ENCODE assay signal across 16 cellular contexts in the genomic region with DNA sequence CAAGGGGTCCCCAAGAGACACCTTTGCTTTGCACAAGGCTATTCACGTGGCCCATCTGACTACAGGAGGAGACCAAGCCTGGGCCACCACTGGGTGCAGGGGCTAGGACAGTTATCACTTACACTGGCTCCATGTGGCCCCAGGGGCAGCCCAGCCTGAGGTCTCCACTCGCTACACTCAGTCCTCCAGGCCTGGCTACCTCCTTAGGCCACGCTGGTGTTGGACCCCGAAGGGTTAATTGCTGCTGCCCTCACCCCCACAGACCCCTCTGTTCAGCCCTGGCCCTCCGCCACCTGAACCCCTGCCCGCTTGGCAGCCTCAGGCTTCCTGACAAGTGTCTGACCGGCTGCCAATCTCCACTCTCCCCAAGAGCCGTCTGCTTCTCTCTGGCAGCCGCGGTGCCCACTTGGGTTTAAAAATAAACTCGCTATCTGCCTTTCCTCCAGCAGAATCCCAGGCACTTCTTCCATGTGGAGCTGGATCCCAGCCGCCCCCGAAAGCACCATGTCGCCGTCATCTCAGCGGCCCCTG. TPM values are rescaled to one million over a fixed set of nuclear protein-coding genes. Genes with fewer than 3 reads are reported as not detected.
A peak's percentile ranks its signal among the peaks of the same experiment; 100 is the strongest.
DNase-seq lines count a peak whose midpoint lies in the region; ATAC-seq and TF ChIP-seq lines count a peak whose summit lies in the region.
"Had no signal": no experiment of that assay in that cellular context is flagged by ENCODE, and none has a peak within 500 bp of the region (broad histone marks: within the 10 kb centered on the region; RNA-seq: fewer than 3 reads in every experiment).

No MANE protein-coding gene starts in this region.

- CTCF ChIA-PET in activated naive CD4-positive, alpha-beta T cell treated with anti-CD3 and anti-CD28 coated beads, Interleukin-2, amount 10 ng/mL, durations not matched to agents 7 days and 5 days (lab: Charles Lee): no interaction called here

- ATAC-seq in gastroesophageal sphincter (no peak), GM18505 (IDR thresholded peaks at IDR 0.05; ENCODE audit: unreplicated experiment) (no peak)
- ATAC-seq: foreskin keratinocyte had no signal

- H3K27ac ChIP-seq in gastroesophageal sphincter (peak overlapping the region in 3 of 4 donors; percentile 25 to 56 (median 40)), uterus (peak overlapping the region; percentile 51 to 55)
- H3K27ac ChIP-seq: foreskin keratinocyte had no signal

- H3K9me3 Mint-ChIP-seq in nephron: no peaks in the 10 kb centered on the region
- H3K9me3 Mint-ChIP-seq in activated naive CD4-positive, alpha-beta T cell treated with anti-CD3 and anti-CD28 coated beads, Interleukin-2, amount 10 ng/mL, durations not matched to agents 7 days and 5 days: no peaks in the 10 kb centered on the region
- H3K9me3 Mint-ChIP-seq: stimulated activated naive CD8-positive, alpha-beta T cell treated with anti-CD3 and anti-CD28 coated beads, Interleukin-15, Interleukin-2, amounts not matched to agents 100 ng/mL and 50 ng/mL, for 24 hours had no signal

- peak; percentile 42 to 48 for DNase-seq in NCI-H524 (lab: John Stamatoyannopoulos, UW)
- no peak for DNase-seq in NCI-H524 treated with DMSO at 0.1 percent for 48 hours (lab: John Stamatoyannopoulos, UW)
- no peak for DNase-seq in uterus
- no peak for DNase-seq in activated naive CD4-positive, alpha-beta T cell treated with anti-CD3 and anti-CD28 coated beads, Interleukin-2, amount 10 ng/mL, durations not matched to agents 7 days and 5 days
- DNase-seq in dedifferentiated amniotic fluid mesenchymal stem cell (ENCODE audit: extremely low spot score): no peak
- DNase-seq: activated CD4-positive, alpha-beta T cell treated with anti-CD3 and anti-CD28 coated beads for 1 hour; activated CD8-positive, alpha-beta memory T cell treated with anti-CD3 and anti-CD28 coated beads, Interleukin-2, amount 50 U/mL, for 4 hours; activated naive CD4-positive, alpha-beta T cell treated with Interleukin-2 at 50 U/mL for 16 hours; foreskin keratinocyte; GF-D8; Karpas-422; NCI-H187 had no signal

- H3K27me3 Mint-ChIP-seq in nephron (ENCODE audit: low read depth): peaks cover 18% of the 10 kb centered on the region
- peaks cover 44% of the 10 kb centered on the region for H3K27me3 Mint-ChIP-seq in activated naive CD4-positive, alpha-beta T cell treated with anti-CD3 and anti-CD28 coated beads, Interleukin-2, amount 10 ng/mL, durations not matched to agents 7 days and 5 days
- H3K27me3 Mint-ChIP-seq: stimulated activated naive CD8-positive, alpha-beta T cell treated with anti-CD3 and anti-CD28 coated beads, Interleukin-15, Interleukin-2, amounts not matched to agents 100 ng/mL and 50 ng/mL, for 24 hours had no signal

- TF ChIP-seq POLR2A in gastroesophageal sphincter (IDR thresholded peaks at IDR 0.05) (no peak), uterus (IDR thresholded peaks at IDR 0.05) (no peak), GM18505 (IDR thresholded peaks at IDR 0.05; ENCODE audit: borderline replicate concordance, extremely low read depth, insufficient read depth, insufficient read length) (no peak)

- H3K36me3 ChIP-seq in gastroesophageal sphincter: no peaks in the 10 kb centered on the region
- H3K36me3 ChIP-seq in uterus: no peaks in the 10 kb centered on the region

- H3K4me1 ChIP-seq in gastroesophageal sphincter (peaks cover 0 to 42% (median 11%) of the 10 kb centered on the region in 3 donors), uterus (peaks cover 0 to 10% of the 10 kb centered on the region in 2 donors)
- H3K4me1 ChIP-seq: foreskin keratinocyte had no signal

- H3K4me1 Mint-ChIP-seq in nephron: peaks cover 27% of the 10 kb centered on the region
- no peaks in the 10 kb centered on the region for H3K4me1 Mint-ChIP-seq in activated naive CD4-positive, alpha-beta T cell treated with anti-CD3 and anti-CD28 coated beads, Interleukin-2, amount 10 ng/mL, durations not matched to agents 7 days and 5 days

- H3K27me3 ChIP-seq in gastroesophageal sphincter: no peaks in the 10 kb centered on the region
- no peaks in the 10 kb centered on the region for H3K27me3 ChIP-seq in uterus
- H3K27me3 ChIP-seq: foreskin keratinocyte had no signal

- intact Hi-C loops in uterus (cut with DNase I; ENCODE audit: low total_unique reads): no loop called here

- peak overlapping the region in 2 of 3 experiments; percentile 12 to 28 for H3K27ac Mint-ChIP-seq in nephron
- H3K27ac Mint-ChIP-seq in activated naive CD4-positive, alpha-beta T cell treated with anti-CD3 and anti-CD28 coated beads, Interleukin-2, amount 10 ng/mL, durations not matched to agents 7 days and 5 days: no peak overlapping the region
- H3K27ac Mint-ChIP-seq: stimulated activated naive CD8-positive, alpha-beta T cell treated with anti-CD3 and anti-CD28 coated beads, Interleukin-15, Interleukin-2, amounts not matched to agents 100 ng/mL and 50 ng/mL, for 24 hours had no signal

- H3K4me3 ChIP-seq in gastroesophageal sphincter (no peak overlapping the region), uterus (no peak overlapping the region)

- H3K4me3 Mint-ChIP-seq in nephron: no peak overlapping the region
- H3K4me3 Mint-ChIP-seq in activated naive CD4-positive, alpha-beta T cell treated with anti-CD3 and anti-CD28 coated beads, Interleukin-2, amount 10 ng/mL, durations not matched to agents 7 days and 5 days: no peak overlapping the region
- H3K4me3 Mint-ChIP-seq: stimulated activated naive CD8-positive, alpha-beta T cell treated with anti-CD3 and anti-CD28 coated beads, Interleukin-15, Interleukin-2, amounts not matched to agents 100 ng/mL and 50 ng/mL, for 24 hours had no signal

- TF ChIP-seq CTCF in gastroesophageal sphincter (IDR thresholded peaks at IDR 0.05) (no peak), nephron (IDR thresholded peaks at IDR 0.05; ENCODE audit: unreplicated experiment in 3 of 3) (no peak), uterus (IDR thresholded peaks at IDR 0.05) (no peak)

- WGBS in gastroesophageal sphincter (ENCODE audit: low coverage in 1 of 2), 2 donors: 13% methylated on average over 11 of the region's 16 CpGs; no CpG with 5 or more reads in 1 of the 2 donors

- H3K36me3 Mint-ChIP-seq in nephron (ENCODE audit: low read depth): no peaks in the 10 kb centered on the region
- H3K36me3 Mint-ChIP-seq in activated naive CD4-positive, alpha-beta T cell treated with anti-CD3 and anti-CD28 coated beads, Interleukin-2, amount 10 ng/mL, durations not matched to agents 7 days and 5 days: no peaks in the 10 kb centered on the region

- TF ChIP-seq EP300 in gastroesophageal sphincter (IDR thresholded peaks at IDR 0.05): no peak

- H3K9me3 ChIP-seq in gastroesophageal sphincter: no peaks in the 10 kb centered on the region
- no peaks in the 10 kb centered on the region for H3K9me3 ChIP-seq in uterus

RNA-seq across cellular contexts. Expression of a gene that starts 27.8 kb away (rescaled TPM):
- total RNA-seq in gastroesophageal sphincter: 1 to 10 TPM in 3 of 4 donors, under 1 TPM in 1; 0.10 to 4.2 (median 1.3) TPM
- 1 to 10 TPM; 1.2 to 5.5 (median 2.1) TPM for total RNA-seq in uterus

RNA-seq across cellular contexts. Expression of a gene that starts 43.5 kb away (rescaled TPM):
- total RNA-seq in gastroesophageal sphincter: 10 to 100 TPM; 28.2 to 78.3 (median 44.5) TPM
- total RNA-seq in uterus: 10 to 100 TPM; 10.6 to 79.4 (median 50.2) TPM

Comparison
In these comparisons a context has a peak if more than half of its experiments do, and no peak if none do; other contexts are left out.
1. DNase-seq: peak in NCI-H524 (2 of 2); none in NCI-H524 treated with DMSO at 0.1 percent for 48 hours (single experiment), uterus (0 of 2), activated naive CD4-positive, alpha-beta T cell treated with anti-CD3 and anti-CD28 coated beads, Interleukin-2, amount 10 ng/mL, durations not matched to agents 7 days and 5 days (single experiment) and dedifferentiated amniotic fluid mesenchymal stem cell (single experiment).